30 cellular contexts compared by ENCODE assay signal in genomic region chr5:84573017-84573712, GRCh38.
"Had no signal": no experiment of that assay in that cellular context is flagged by ENCODE, and none has a peak within 500 bp of the region (broad histone marks: within the 10 kb centered on the region; RNA-seq: fewer than 3 reads in every experiment).

No MANE protein-coding gene starts in this region.

- H3K36me3 ChIP-seq: adrenal gland, MG63, SJSA1, WERI-Rb-1 had no signal

- H3K27ac ChIP-seq: adrenal gland, SJSA1, WERI-Rb-1 had no signal

- H3K36me3 Mint-ChIP-seq: activated naive CD4-positive, alpha-beta T cell treated with anti-CD3 and anti-CD28 coated beads, Interleukin-2, amount 50 U/mL, for 72 hours; brain; T-cell had no signal

- H3K9me3 ChIP-seq: adrenal gland, MG63, SJSA1 had no signal

- H3K9me3 Mint-ChIP-seq: activated CD4-positive, alpha-beta T cell treated with anti-CD3 and anti-CD28 coated beads, Interleukin-2, amount 10 ng/mL, durations not matched to agents 7 days and 5 days; activated T-helper 2 cell treated with anti-CD3 and anti-CD28 coated beads, Interferon-gamma antibody, Interleukin-2, Interleukin-4, amounts not matched to agents 10 μg/mL and 5 μg/mL and 100 μg/mL, durations not matched to agents 14 hours and 24 hours and 36 hours had no signal

- H3K4me1 ChIP-seq: adrenal gland had no signal

- H3K27me3 ChIP-seq: adrenal gland, MG63, SJSA1 had no signal

- H3K27ac Mint-ChIP-seq: activated CD4-positive, alpha-beta T cell treated with anti-CD3 and anti-CD28 coated beads, Interleukin-2, amount 10 ng/mL, durations not matched to agents 7 days and 5 days; activated CD8-positive, alpha-beta T cell treated with anti-CD3 and anti-CD28 coated beads, Interleukin-2, amount 10 ng/mL, durations not matched to agents 7 days and 5 days; activated naive CD4-positive, alpha-beta T cell treated with anti-CD3 and anti-CD28 coated beads for 36 hours; activated naive CD4-positive, alpha-beta T cell treated with anti-CD3 and anti-CD28 coated beads, Interleukin-2, amount 50 U/mL, for 72 hours; activated T-cell treated with anti-CD3 and anti-CD28 coated beads, Interleukin-2, amount 50 U/mL, for 24 hours; activated T-helper 2 cell treated with anti-CD3 and anti-CD28 coated beads, Interferon-gamma antibody, Interleukin-2, Interleukin-4, amounts not matched to agents 10 μg/mL and 5 μg/mL and 100 μg/mL, durations not matched to agents 14 hours and 24 hours and 36 hours; brain; T-cell; T-helper 17 cell had no signal

- H3K4me3 ChIP-seq: adrenal gland, MG63, SJSA1 had no signal

- H3K4me1 Mint-ChIP-seq: activated CD4-positive, alpha-beta T cell treated with anti-CD3 and anti-CD28 coated beads, Interleukin-2, amount 10 ng/mL, durations not matched to agents 7 days and 5 days; T-cell; T-helper 17 cell had no signal

- H3K27me3 Mint-ChIP-seq: activated CD4-positive, alpha-beta T cell treated with anti-CD3 and anti-CD28 coated beads, Interleukin-2, amount 10 ng/mL, durations not matched to agents 7 days and 5 days; activated T-cell treated with anti-CD3 and anti-CD28 coated beads, Interleukin-2, amount 50 U/mL, for 24 hours; brain; T-cell; T-helper 17 cell had no signal

- H3K4me3 Mint-ChIP-seq: activated CD4-positive, alpha-beta T cell treated with anti-CD3 and anti-CD28 coated beads, Interleukin-2, amount 10 ng/mL, durations not matched to agents 7 days and 5 days; activated CD8-positive, alpha-beta T cell treated with anti-CD3 and anti-CD28 coated beads, Interleukin-2, amount 10 ng/mL, durations not matched to agents 7 days and 5 days; activated naive CD4-positive, alpha-beta T cell treated with anti-CD3 and anti-CD28 coated beads for 36 hours; activated T-cell treated with anti-CD3 and anti-CD28 coated beads, Interleukin-2, amount 50 U/mL, for 24 hours; brain; T-cell; T-helper 17 cell had no signal

- DNase-seq: activated CD4-positive, alpha-beta T cell treated with anti-CD3 and anti-CD28 coated beads, Interleukin-2, amount 10 ng/mL, durations not matched to agents 7 days and 5 days; activated CD4-positive, alpha-beta T cell treated with anti-CD3 and anti-CD28 coated beads, Interleukin-2, amount 50 U/mL, for 48 hours; activated CD8-positive, alpha-beta T cell treated with anti-CD3 and anti-CD28 coated beads, Interleukin-2, amount 10 ng/mL, durations not matched to agents 7 days and 5 days; activated gamma-delta T cell treated with Interleukin-2 at 50 U/mL for 16 hours; activated naive CD4-positive, alpha-beta T cell treated with anti-CD3 and anti-CD28 coated beads for 36 hours; activated T-cell treated with anti-CD3 and anti-CD28 coated beads, Interleukin-2, amount 50 U/mL, for 24 hours; adrenal gland; central memory CD4-positive, alpha-beta T cell; Kasumi-1; KG1; MG63; NCI-H1048; NCI-H1105 treated with DMSO at 0.1 percent for 48 hours; NCI-H1436; NCI-H1694; NCI-H1930; NCI-H2081 treated with DMSO at 0.1 percent for 48 hours; NCI-H345; NCI-H524 treated with DMSO at 0.1 percent for 48 hours; SHP77; T-cell; T-helper 17 cell; T1000; WERI-Rb-1 had no signal

- ATAC-seq: activated CD8-positive, alpha-beta T cell treated with anti-CD3 and anti-CD28 coated beads, Interleukin-2, amount 10 ng/mL, durations not matched to agents 7 days and 5 days; activated naive CD4-positive, alpha-beta T cell treated with anti-CD3 and anti-CD28 coated beads, Interleukin-2, amount 50 U/mL, for 72 hours; Panc1; SK-N-SH treated with all-trans-retinoic acid at 6 μM for 48 hours; T-cell; T-helper 17 cell had no signal
